Comparison of ENCODE assay signal across 13 cellular contexts in the genomic region with DNA sequence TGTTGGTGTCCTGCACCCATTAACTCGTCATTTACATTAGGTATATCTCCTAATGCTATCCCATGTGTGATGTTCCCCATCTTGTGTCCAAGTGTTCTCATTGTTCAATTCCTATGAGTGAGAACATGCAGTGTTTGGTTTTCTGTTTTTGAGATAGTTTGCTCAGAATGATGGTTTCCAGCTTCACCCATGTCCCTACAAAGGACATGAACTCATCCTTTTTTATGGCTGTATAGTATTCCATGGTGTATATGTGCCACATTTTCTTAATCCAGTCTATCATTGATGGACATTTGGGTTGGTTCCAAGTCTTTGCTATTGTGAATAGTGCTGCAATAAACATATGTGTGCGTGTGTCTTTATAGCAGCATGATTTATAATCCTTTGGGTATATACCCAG. TPM values are rescaled to one million over a fixed set of nuclear protein-coding genes. Genes with fewer than 3 reads are reported as not detected.
"Had no signal": no experiment of that assay in that cellular context is flagged by ENCODE, and none has a peak within 500 bp of the region (broad histone marks: within the 10 kb centered on the region; RNA-seq: fewer than 3 reads in every experiment).

No MANE protein-coding gene starts in this region.

RNA-seq across cellular contexts. Expression of a gene that starts 49.1 kb away (rescaled TPM):
- total RNA-seq: activated B cell treated with CpG ODN at 0.5 μM for 24 hours; activated CD4-positive, alpha-beta memory T cell treated with anti-CD3 and anti-CD28 coated beads for 36 hours; activated CD4-positive, alpha-beta memory T cell treated with anti-CD3 and anti-CD28 coated beads, Interleukin-2, amount 10 ng/mL, durations not matched to agents 7 days and 5 days; activated CD4-positive, alpha-beta T cell treated with anti-CD3 and anti-CD28 coated beads for 36 hours; activated CD4-positive, alpha-beta T cell treated with anti-CD3 and anti-CD28 coated beads, Interleukin-2, amount 10 ng/mL, durations not matched to agents 24 days and 14 days; activated CD4-positive, alpha-beta T cell treated with anti-CD3 and anti-CD28 coated beads, Interleukin-2, amount 10 ng/mL, durations not matched to agents 7 days and 5 days; activated CD8-positive, alpha-beta memory T cell treated with anti-CD3 and anti-CD28 coated beads for 36 hours; activated CD8-positive, alpha-beta memory T cell treated with anti-CD3 and anti-CD28 coated beads, Interleukin-2, amount 10 ng/mL, durations not matched to agents 7 days and 5 days; activated CD8-positive, alpha-beta T cell treated with anti-CD3 and anti-CD28 coated beads for 36 hours; activated CD8-positive, alpha-beta T cell treated with anti-CD3 and anti-CD28 coated beads, Interleukin-2, amount 10 ng/mL, durations not matched to agents 7 days and 5 days; T-helper 1 cell treated with Interleukin-12 subunit alpha and Interleukin-12 subunit beta and Interleukin-4 antibody, amounts not matched to agents 30 ng/mL and 1 ng/mL, for 36 hours; T-helper 17 cell; T-helper 2 cell treated with Interferon-gamma antibody and Interleukin-4, amounts not matched to agents 100 ng/mL and 5 ng/mL, for 36 hours had no signal
